8 cellular contexts compared by ENCODE assay signal in the genomic region with DNA sequence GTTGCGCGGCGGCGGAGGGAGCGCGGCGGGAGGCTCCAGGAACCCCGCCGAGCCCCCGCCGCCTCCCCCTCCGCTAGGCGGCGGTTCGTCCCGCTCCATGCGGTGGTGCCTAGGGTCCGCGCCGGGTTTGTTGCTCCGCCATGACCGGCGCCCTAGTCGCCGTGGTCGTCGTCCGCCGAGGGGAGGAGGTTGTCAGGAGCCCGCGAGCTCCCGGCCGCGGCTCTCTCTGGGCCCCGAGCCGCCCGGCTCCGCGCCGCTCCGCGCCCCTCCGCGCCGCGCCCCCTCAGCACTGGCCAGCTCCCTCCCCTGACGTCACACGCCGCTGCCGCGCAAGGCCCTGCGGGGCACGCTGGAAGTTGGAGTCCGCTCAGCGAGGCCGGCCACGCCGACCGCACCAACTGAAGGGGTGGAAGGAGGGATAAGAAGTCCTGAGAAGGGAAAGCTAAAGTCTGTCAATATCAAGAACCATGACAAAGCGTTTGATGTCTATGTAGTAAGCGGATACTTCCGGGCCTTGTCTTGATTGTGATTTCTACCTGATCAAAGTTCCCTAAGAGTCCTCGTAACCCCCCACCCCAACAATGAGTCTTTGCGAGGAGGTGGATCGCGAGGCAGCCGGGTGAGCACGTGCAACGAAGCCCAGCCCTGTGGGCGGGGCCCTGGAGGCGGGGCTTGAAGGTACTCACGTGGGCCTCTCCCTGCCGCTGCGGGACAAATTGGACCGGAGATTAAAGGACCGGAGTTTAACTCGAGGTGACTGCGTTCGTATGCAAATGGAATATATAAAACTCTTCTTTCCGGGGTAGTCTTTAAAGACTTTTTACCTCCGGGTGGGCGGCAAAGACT. TPM values are rescaled to one million over a fixed set of nuclear protein-coding genes. Genes with fewer than 3 reads are reported as not detected.
A peak's percentile ranks its signal among the peaks of the same experiment; 100 is the strongest.
DNase-seq lines count a peak whose midpoint lies in the region; ATAC-seq and TF ChIP-seq lines count a peak whose summit lies in the region.

Gene NR6A1, minus strand, starts transcription at position 291 of the 846 bp plus-strand sequence.

- peaks cover 32% of the 10 kb centered on the region for H3K4me1 Mint-ChIP-seq in activated naive CD8-positive, alpha-beta T cell treated with anti-CD3 and anti-CD28 coated beads, Interleukin-2, amount 10 ng/mL, durations not matched to agents 7 days and 5 days

- DNase-seq in NCI-H1092 treated with DMSO at 0.1 percent for 48 hours (lab: John Stamatoyannopoulos, UW) (peak; percentile 96), SKM-1 treated with dmso at 0.1 percent for 144 hours (lab: John Stamatoyannopoulos, UW; ENCODE audit: unreplicated experiment) (peak; percentile 93), Right ventricle myocardium superior (peak; percentile 98), tibial nerve (ENCODE audit: low spot score in 2 of 2) (peak; percentile 93)
- peak; percentile 95 for DNase-seq in activated naive CD8-positive, alpha-beta T cell treated with anti-CD3 and anti-CD28 coated beads, Interleukin-2, amount 10 ng/mL, durations not matched to agents 7 days and 5 days

- H3K27me3 ChIP-seq in parathyroid adenoma (ENCODE audit: control insufficient read depth, insufficient read depth, low read length), result no peaks in the 10 kb centered on the region
- peaks cover 0 to 10% of the 10 kb centered on the region in 2 donors for H3K27me3 ChIP-seq in tibial nerve

- peak within 1 kb of the TSS; percentile 70 for H3K27ac ChIP-seq in parathyroid adenoma
- H3K27ac ChIP-seq in tibial nerve, result peak within 1 kb of the TSS; percentile 73 to 86 (median 78)

- intact Hi-C loops in Right ventricle myocardium superior (cut with DNase I), result no loop called here

- H3K27ac Mint-ChIP-seq in activated naive CD8-positive, alpha-beta T cell treated with anti-CD3 and anti-CD28 coated beads, Interleukin-2, amount 10 ng/mL, durations not matched to agents 7 days and 5 days, result peak within 1 kb of the TSS; percentile 86

- peak within 1 kb of the TSS; percentile 91 for H3K4me3 Mint-ChIP-seq in activated naive CD8-positive, alpha-beta T cell treated with anti-CD3 and anti-CD28 coated beads, Interleukin-2, amount 10 ng/mL, durations not matched to agents 7 days and 5 days

- peaks cover 2% of the 10 kb centered on the region for H3K36me3 Mint-ChIP-seq in activated naive CD8-positive, alpha-beta T cell treated with anti-CD3 and anti-CD28 coated beads, Interleukin-2, amount 10 ng/mL, durations not matched to agents 7 days and 5 days

- TF ChIP-seq CTCF in GM12872 (IDR thresholded peaks at IDR 0.05; ENCODE audit: insufficient read depth, low read depth, low read length), result peak; percentile 45; the same call in 2 of the 3 replicates
- peak; percentile 20 for TF ChIP-seq CTCF in parathyroid adenoma (IDR thresholded peaks at IDR 0.05)
- TF ChIP-seq CTCF in tibial nerve (IDR thresholded peaks at IDR 0.05), result peak; percentile 22 to 65 (median 45)

- no peaks in the 10 kb centered on the region for H3K9me3 ChIP-seq in parathyroid adenoma (ENCODE audit: control insufficient read depth, low read length)
- no peaks in the 10 kb centered on the region for H3K9me3 ChIP-seq in tibial nerve

- ATAC-seq in HG02623 (IDR thresholded peaks at IDR 0.05; ENCODE audit: unreplicated experiment), result peak; percentile 89
- ATAC-seq in activated naive CD8-positive, alpha-beta T cell treated with anti-CD3 and anti-CD28 coated beads, Interleukin-2, amount 10 ng/mL, durations not matched to agents 7 days and 5 days (ENCODE audit: low read depth), result peak; percentile 94
- peak; percentile 94 for ATAC-seq in Right ventricle myocardium superior (ENCODE audit: poor library complexity)

- peak within 1 kb of the TSS; percentile 76 for H3K4me3 ChIP-seq in parathyroid adenoma (ENCODE audit: low read depth, low read length)
- peak within 1 kb of the TSS; percentile 71 to 94 (median 73) for H3K4me3 ChIP-seq in tibial nerve

- peak within 1 kb of the TSS; percentile 90 for H3K4me2 ChIP-seq in parathyroid adenoma (ENCODE audit: low read length)

- H2AFZ ChIP-seq in parathyroid adenoma, result peak within 1 kb of the TSS; percentile 79

- H3K9ac ChIP-seq in parathyroid adenoma, result no peak within 1 kb of the TSS

- POLR2A ChIA-PET in activated naive CD8-positive, alpha-beta T cell treated with anti-CD3 and anti-CD28 coated beads, Interleukin-2, amount 10 ng/mL, durations not matched to agents 7 days and 5 days (lab: Charles Lee), result interaction anchor here (1.0 to 1.6 kb wide), 4 partner anchors 85 to 471 kb away, joined by 4 to 14 read pairs (median 6); partner anchors contain the start of genes ARPC5L and RPL35

- WGBS in tibial nerve, 2 donors, result 0% methylated on average over 30 to 54 of the region's 82 CpGs

- H3K79me2 ChIP-seq in parathyroid adenoma, result no peaks in the 10 kb centered on the region

- peaks cover 76% of the 10 kb centered on the region for H3K27me3 Mint-ChIP-seq in activated naive CD8-positive, alpha-beta T cell treated with anti-CD3 and anti-CD28 coated beads, Interleukin-2, amount 10 ng/mL, durations not matched to agents 7 days and 5 days

- peak; percentile 86 to 90 for TF ChIP-seq EP300 in tibial nerve (IDR thresholded peaks at IDR 0.05)

- H3K4me1 ChIP-seq in parathyroid adenoma, result no peaks in the 10 kb centered on the region
- peaks cover 0 to 59% (median 12%) of the 10 kb centered on the region in 4 donors for H3K4me1 ChIP-seq in tibial nerve

- no peaks in the 10 kb centered on the region for H3K36me3 ChIP-seq in parathyroid adenoma (ENCODE audit: control insufficient read depth, insufficient read depth, low read length)
- no peaks in the 10 kb centered on the region for H3K36me3 ChIP-seq in tibial nerve

- H3K9me3 Mint-ChIP-seq in activated naive CD8-positive, alpha-beta T cell treated with anti-CD3 and anti-CD28 coated beads, Interleukin-2, amount 10 ng/mL, durations not matched to agents 7 days and 5 days, result no peaks in the 10 kb centered on the region

- peak; percentile 42 to 66 for TF ChIP-seq POLR2A in tibial nerve (IDR thresholded peaks at IDR 0.05)

RNA-seq across cellular contexts. Expression of gene NR6A1, which starts in this region (rescaled TPM):
- total RNA-seq in activated naive CD8-positive, alpha-beta T cell treated with anti-CD3 and anti-CD28 coated beads, Interleukin-2, amount 10 ng/mL, durations not matched to agents 7 days and 5 days, result under 1 TPM; 0.06 to 0.11 TPM
- 1.4 TPM for total RNA-seq in Right ventricle myocardium superior
- 1 to 10 TPM; 1.7 to 8.4 (median 5.5) TPM for total RNA-seq in tibial nerve

Comparison
In these comparisons a context has a peak if more than half of its experiments do, and no peak if none do; other contexts are left out.
1. Peak in every context shown above with its lines: DNase-seq, ATAC-seq, H3K4me3 ChIP-seq and H3K27ac ChIP-seq.
2. Peak in DNase-seq and ATAC-seq in activated naive CD8-positive, alpha-beta T cell treated with anti-CD3 and anti-CD28 coated beads, Interleukin-2, amount 10 ng/mL, durations not matched to agents 7 days and 5 days; RNA of the gene not detected or under 1 TPM.